21 cellular contexts compared by ENCODE assay signal in genomic region chr2:226971770-226972169, GRCh38.
DNase-seq lines count a peak whose midpoint lies in the region; ATAC-seq and TF ChIP-seq lines count a peak whose summit lies in the region.
"Had no signal": no experiment of that assay in that cellular context is flagged by ENCODE, and none has a peak within 500 bp of the region (broad histone marks: within the 10 kb centered on the region; RNA-seq: fewer than 3 reads in every experiment).

No MANE protein-coding gene starts in this region.

- peak; percentile 32 for ATAC-seq in GM21447 (IDR thresholded peaks at IDR 0.05; ENCODE audit: unreplicated experiment)
- ATAC-seq in HG03432 (IDR thresholded peaks at IDR 0.05; ENCODE audit: unreplicated experiment), result peak; percentile 27
- no peak for ATAC-seq in naive thymus-derived CD4-positive, alpha-beta T cell
- no peak for ATAC-seq in mucosa of descending colon
- ATAC-seq in left lobe of liver, result no peak
- ATAC-seq in HG03460 (IDR thresholded peaks at IDR 0.05; ENCODE audit: unreplicated experiment), result no peak
- ATAC-seq: HCT116, lower lobe of right lung, right cardiac atrium had no signal

- no peaks in the 10 kb centered on the region for H3K9me3 ChIP-seq in naive thymus-derived CD4-positive, alpha-beta T cell (ENCODE audit: control insufficient read depth in 2 of 3, low read length in 3 of 3)
- no peaks in the 10 kb centered on the region for H3K9me3 ChIP-seq in mucosa of descending colon
- H3K9me3 ChIP-seq: breast epithelium, lower lobe of right lung, upper lobe of left lung had no signal

- H3K4me3 ChIP-seq in naive thymus-derived CD4-positive, alpha-beta T cell (ENCODE audit: low read length), result no peak overlapping the region
- H3K4me3 ChIP-seq in mucosa of descending colon, result no peak overlapping the region
- H3K4me3 ChIP-seq: breast epithelium, lower lobe of right lung, neural progenitor cell, upper lobe of left lung had no signal

- H3K27me3 ChIP-seq in naive thymus-derived CD4-positive, alpha-beta T cell (ENCODE audit: control insufficient read depth in 2 of 2, insufficient read depth in 2 of 2, low read length in 2 of 2), result no peaks in the 10 kb centered on the region
- H3K27me3 ChIP-seq: breast epithelium, neural progenitor cell, upper lobe of left lung had no signal

- peaks cover 4% of the 10 kb centered on the region for H3K9me3 Mint-ChIP-seq in T-helper 1 cell treated with Interleukin-12 subunit alpha and Interleukin-12 subunit beta and Interleukin-4 antibody, amounts not matched to agents 30 μg/mL and 1 μg/mL, for 36 hours
- no peaks in the 10 kb centered on the region for H3K9me3 Mint-ChIP-seq in naive thymus-derived CD4-positive, alpha-beta T cell
- H3K9me3 Mint-ChIP-seq: activated CD4-positive, alpha-beta memory T cell treated with anti-CD3 and anti-CD28 coated beads, Interleukin-2, amount 10 ng/mL, durations not matched to agents 7 days and 5 days; neural progenitor cell had no signal

- CTCF ChIA-PET in naive thymus-derived CD4-positive, alpha-beta T cell (lab: Charles Lee), result no interaction called here

- POLR2A ChIA-PET in naive thymus-derived CD4-positive, alpha-beta T cell (lab: Charles Lee), result no interaction called here

- peak overlapping the region; percentile 70 for H3K27ac Mint-ChIP-seq in T-helper 1 cell treated with Interleukin-12 subunit alpha and Interleukin-12 subunit beta and Interleukin-4 antibody, amounts not matched to agents 30 μg/mL and 1 μg/mL, for 36 hours
- H3K27ac Mint-ChIP-seq in naive thymus-derived CD4-positive, alpha-beta T cell, result peak overlapping the region in 7 of 9 donors; percentile 42 to 83 (median 59)
- H3K27ac Mint-ChIP-seq: activated CD4-positive, alpha-beta memory T cell treated with anti-CD3 and anti-CD28 coated beads, Interleukin-2, amount 10 ng/mL, durations not matched to agents 7 days and 5 days; neural progenitor cell had no signal

- no peak for TF ChIP-seq CTCF in mucosa of descending colon (IDR thresholded peaks at IDR 0.05)

- no peak for DNase-seq in T-helper 1 cell
- DNase-seq in naive thymus-derived CD4-positive, alpha-beta T cell, result peak in 1 of 9 donors; percentile 8
- DNase-seq in mucosa of descending colon, result no peak
- no peak for DNase-seq in left lobe of liver (ENCODE audit: low spot score)
- DNase-seq: activated CD4-positive, alpha-beta memory T cell treated with anti-CD3 and anti-CD28 coated beads, Interleukin-2, amount 10 ng/mL, durations not matched to agents 7 days and 5 days; lower lobe of right lung; NCI-H1105; NCI-H226; right cardiac atrium; SIG-M5; stimulated activated CD4-positive, alpha-beta T cell treated with anti-CD3 and anti-CD28 coated beads, Interleukin-2, amount 100 ng/mL, for 48 hours; upper lobe of left lung had no signal

- H3K4me1 ChIP-seq in naive thymus-derived CD4-positive, alpha-beta T cell (ENCODE audit: control insufficient read depth in 2 of 2, insufficient read depth in 2 of 2, low read length in 2 of 2), result no peaks in the 10 kb centered on the region
- H3K4me1 ChIP-seq in mucosa of descending colon (ENCODE audit: low read depth), result no peaks in the 10 kb centered on the region
- H3K4me1 ChIP-seq: breast epithelium, lower lobe of right lung, neural progenitor cell had no signal

- peak overlapping the region; percentile 59 for H3K4me3 Mint-ChIP-seq in T-helper 1 cell treated with Interleukin-12 subunit alpha and Interleukin-12 subunit beta and Interleukin-4 antibody, amounts not matched to agents 30 μg/mL and 1 μg/mL, for 36 hours
- H3K4me3 Mint-ChIP-seq in naive thymus-derived CD4-positive, alpha-beta T cell, result peak overlapping the region in 6 of 10 donors; percentile 10 to 79 (median 56)
- H3K4me3 Mint-ChIP-seq: activated CD4-positive, alpha-beta memory T cell treated with anti-CD3 and anti-CD28 coated beads, Interleukin-2, amount 10 ng/mL, durations not matched to agents 7 days and 5 days; neural progenitor cell had no signal

- peaks cover 11% of the 10 kb centered on the region for H3K36me3 Mint-ChIP-seq in T-helper 1 cell treated with Interleukin-12 subunit alpha and Interleukin-12 subunit beta and Interleukin-4 antibody, amounts not matched to agents 30 μg/mL and 1 μg/mL, for 36 hours (ENCODE audit: low read depth)
- peaks cover 0 to 44% (median 12%) of the 10 kb centered on the region in 5 donors for H3K36me3 Mint-ChIP-seq in naive thymus-derived CD4-positive, alpha-beta T cell
- H3K36me3 Mint-ChIP-seq: neural progenitor cell had no signal

- peaks cover 26% of the 10 kb centered on the region for H3K4me1 Mint-ChIP-seq in T-helper 1 cell treated with Interleukin-12 subunit alpha and Interleukin-12 subunit beta and Interleukin-4 antibody, amounts not matched to agents 30 μg/mL and 1 μg/mL, for 36 hours (ENCODE audit: low read depth)
- peaks cover 0 to 63% (median 41%) of the 10 kb centered on the region in 7 donors for H3K4me1 Mint-ChIP-seq in naive thymus-derived CD4-positive, alpha-beta T cell
- H3K4me1 Mint-ChIP-seq: neural progenitor cell had no signal

- no peaks in the 10 kb centered on the region for H3K27me3 Mint-ChIP-seq in T-helper 1 cell treated with Interleukin-12 subunit alpha and Interleukin-12 subunit beta and Interleukin-4 antibody, amounts not matched to agents 30 μg/mL and 1 μg/mL, for 36 hours (ENCODE audit: low read depth)
- H3K27me3 Mint-ChIP-seq in naive thymus-derived CD4-positive, alpha-beta T cell, result no peaks in the 10 kb centered on the region
- H3K27me3 Mint-ChIP-seq: activated CD4-positive, alpha-beta memory T cell treated with anti-CD3 and anti-CD28 coated beads, Interleukin-2, amount 10 ng/mL, durations not matched to agents 7 days and 5 days had no signal

- H3K27ac ChIP-seq in naive thymus-derived CD4-positive, alpha-beta T cell (ENCODE audit: low read depth, low read length), result no peak overlapping the region
- H3K27ac ChIP-seq: 22Rv1, breast epithelium, C4-2B, lower lobe of right lung, neural progenitor cell, upper lobe of left lung had no signal

- no peaks in the 10 kb centered on the region for H3K36me3 ChIP-seq in naive thymus-derived CD4-positive, alpha-beta T cell (ENCODE audit: control insufficient read depth in 2 of 3, insufficient read depth in 3 of 3, low read length in 3 of 3)
- H3K36me3 ChIP-seq in mucosa of descending colon (ENCODE audit: low read depth), result no peaks in the 10 kb centered on the region
- H3K36me3 ChIP-seq: breast epithelium, lower lobe of right lung, neural progenitor cell, upper lobe of left lung had no signal

- intact Hi-C loops in naive thymus-derived CD4-positive, alpha-beta T cell (cut with micrococcal nuclease), result loop anchor here in 1 of 2 donors (2.0 kb wide), 1 partner anchor 13 kb away; no protein-coding TSS in a partner anchor
- intact Hi-C loops in mucosa of descending colon (cut with DNase I, micrococcal nuclease), result no loop called here

Comparison
In these comparisons a context has a peak if more than half of its experiments do, and no peak if none do; other contexts are left out.
1. ATAC-seq: peak in GM21447 (single experiment) and HG03432 (single experiment); none in naive thymus-derived CD4-positive, alpha-beta T cell (single experiment), mucosa of descending colon (single experiment), left lobe of liver (single experiment) and HG03460 (single experiment).